Comparison of ENCODE assay signal across 9 cellular contexts in the genomic region with DNA sequence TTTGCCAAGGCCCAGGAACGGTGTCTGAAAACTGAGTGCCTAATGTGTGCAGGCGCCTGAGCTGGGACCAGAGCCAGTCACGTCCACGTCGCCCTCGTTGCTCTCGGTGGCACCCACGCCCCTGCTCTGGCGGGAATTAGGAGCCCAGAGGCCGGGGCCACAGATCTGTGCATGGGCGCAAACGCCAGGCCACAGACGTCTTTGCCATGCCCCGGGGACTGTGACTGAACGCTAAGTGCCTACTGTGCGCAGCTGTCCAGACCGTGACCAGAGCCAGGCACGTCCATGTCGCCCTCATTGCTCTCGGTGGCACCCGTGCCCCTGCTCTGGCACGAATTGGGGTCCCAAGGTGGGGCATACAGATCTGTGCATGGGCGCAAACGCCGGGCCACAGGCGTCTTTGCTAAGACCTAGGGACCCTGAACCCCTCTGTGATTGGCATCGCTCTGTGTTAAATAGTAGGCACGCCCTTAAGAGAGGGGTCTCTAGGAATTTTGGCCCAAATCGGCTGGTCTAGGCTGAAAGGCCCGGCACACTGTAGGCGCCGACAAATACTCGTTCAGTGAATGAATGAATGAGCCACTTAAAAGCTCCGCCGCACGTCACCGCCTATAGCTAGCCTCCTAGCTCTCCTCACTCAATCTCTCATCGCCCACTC. TPM values are rescaled to one million over a fixed set of nuclear protein-coding genes. Genes with fewer than 3 reads are reported as not detected.
DNase-seq lines count a peak whose midpoint lies in the region; ATAC-seq and TF ChIP-seq lines count a peak whose summit lies in the region.
"Had no signal": no experiment of that assay in that cellular context is flagged by ENCODE, and none has a peak within 500 bp of the region (broad histone marks: within the 10 kb centered on the region; RNA-seq: fewer than 3 reads in every experiment).

No MANE protein-coding gene starts in this region.

- peaks cover 0 to 68% (median 66%) of the 10 kb centered on the region in 4 donors for H3K4me1 ChIP-seq in sigmoid colon

- TF ChIP-seq CTCF in GM12875 (IDR thresholded peaks at IDR 0.05; ENCODE audit: borderline replicate concordance, insufficient read depth, low read depth, low read length), result no peak
- no peak for TF ChIP-seq CTCF in fibroblast of the aortic adventitia (IDR thresholded peaks at IDR 0.05; ENCODE audit: insufficient read depth, low read length)
- TF ChIP-seq CTCF in sigmoid colon (IDR thresholded peaks at IDR 0.05), result no peak

- ATAC-seq in HG03159 (IDR thresholded peaks at IDR 0.05; ENCODE audit: unreplicated experiment), result no peak
- no peak for ATAC-seq in HG02884 (IDR thresholded peaks at IDR 0.05; ENCODE audit: unreplicated experiment)
- no peak for ATAC-seq in HG02759 (IDR thresholded peaks at IDR 0.05; ENCODE audit: unreplicated experiment)

- no peak for TF ChIP-seq EP300 in sigmoid colon (IDR thresholded peaks at IDR 0.05)

- peak overlapping the region; percentile 93 to 99 (median 97) for H3K27ac ChIP-seq in sigmoid colon

- no peaks in the 10 kb centered on the region for H3K9me3 ChIP-seq in sigmoid colon

- H3K27me3 ChIP-seq in sigmoid colon, result no peaks in the 10 kb centered on the region

- H3K36me3 ChIP-seq in sigmoid colon, result no peaks in the 10 kb centered on the region

- intact Hi-C loops in sigmoid colon (cut with DNase I), result loop anchor here (2.0 kb wide), 2 partner anchors 77 kb away; a partner anchor contains a TSS

- peak overlapping the region; percentile 89 for H3K4me3 ChIP-seq in GM12875 (ENCODE audit: low read depth, low read length)
- peak overlapping the region; percentile 83 for H3K4me3 ChIP-seq in fibroblast of the aortic adventitia (ENCODE audit: low read depth, low read length)
- H3K4me3 ChIP-seq in sigmoid colon, result peak overlapping the region in 3 of 4 donors; percentile 74 to 94 (median 94)

- no peak for TF ChIP-seq POLR2A in sigmoid colon (IDR thresholded peaks at IDR 0.05)

- peak; percentile 11 for DNase-seq in T-helper 9 cell
- no peak for DNase-seq in fibroblast of the aortic adventitia (ENCODE audit: low read depth)
- DNase-seq in sigmoid colon, result no peak
- no peak for DNase-seq in middle frontal gyrus (ENCODE audit: extremely low spot score, low spot score)

- WGBS in sigmoid colon, 2 donors, result 79 to 84% methylated on average over 38 of the region's 38 CpGs

RNA-seq across cellular contexts. Expression of a gene that starts 0.8 kb away (rescaled TPM):
- total RNA-seq in fibroblast of the aortic adventitia (ENCODE audit: low replicate concordance) (5.2 and 7.1 TPM in 2 replicates), sigmoid colon (10 to 100 TPM in 3 of 4 donors, 1 to 10 TPM in 1; 7.6 to 20.2 (median 14.1) TPM)
- 10 to 100 TPM; 10.4 to 22.9 (median 12.6) TPM for polyA plus RNA-seq in sigmoid colon

RNA-seq across cellular contexts. Expression of a gene that starts 9.1 kb away (rescaled TPM):
- total RNA-seq in fibroblast of the aortic adventitia (ENCODE audit: low replicate concordance) (24.5 and 34.3 TPM in 2 replicates), sigmoid colon (10 to 100 TPM; 18.4 to 37.9 (median 31.0) TPM)
- 10 to 100 TPM; 16.8 to 34.5 (median 23.4) TPM for polyA plus RNA-seq in sigmoid colon

RNA-seq across cellular contexts. Expression of a gene that starts 59.4 kb away (rescaled TPM):
- total RNA-seq in fibroblast of the aortic adventitia (ENCODE audit: low replicate concordance) (under 0.01 TPM in 1 of 2 replicates, not detected in the other), sigmoid colon (under 1 TPM in 2 of 4 donors, not detected in 2; under 0.01 to 0.16 TPM)
- under 1 TPM in 1 of 3 donors, not detected in 2; 0.09 TPM for polyA plus RNA-seq in sigmoid colon
- total RNA-seq: M059J had no signal
